ENCODE assay signal across 8 cellular contexts in the genomic region with DNA sequence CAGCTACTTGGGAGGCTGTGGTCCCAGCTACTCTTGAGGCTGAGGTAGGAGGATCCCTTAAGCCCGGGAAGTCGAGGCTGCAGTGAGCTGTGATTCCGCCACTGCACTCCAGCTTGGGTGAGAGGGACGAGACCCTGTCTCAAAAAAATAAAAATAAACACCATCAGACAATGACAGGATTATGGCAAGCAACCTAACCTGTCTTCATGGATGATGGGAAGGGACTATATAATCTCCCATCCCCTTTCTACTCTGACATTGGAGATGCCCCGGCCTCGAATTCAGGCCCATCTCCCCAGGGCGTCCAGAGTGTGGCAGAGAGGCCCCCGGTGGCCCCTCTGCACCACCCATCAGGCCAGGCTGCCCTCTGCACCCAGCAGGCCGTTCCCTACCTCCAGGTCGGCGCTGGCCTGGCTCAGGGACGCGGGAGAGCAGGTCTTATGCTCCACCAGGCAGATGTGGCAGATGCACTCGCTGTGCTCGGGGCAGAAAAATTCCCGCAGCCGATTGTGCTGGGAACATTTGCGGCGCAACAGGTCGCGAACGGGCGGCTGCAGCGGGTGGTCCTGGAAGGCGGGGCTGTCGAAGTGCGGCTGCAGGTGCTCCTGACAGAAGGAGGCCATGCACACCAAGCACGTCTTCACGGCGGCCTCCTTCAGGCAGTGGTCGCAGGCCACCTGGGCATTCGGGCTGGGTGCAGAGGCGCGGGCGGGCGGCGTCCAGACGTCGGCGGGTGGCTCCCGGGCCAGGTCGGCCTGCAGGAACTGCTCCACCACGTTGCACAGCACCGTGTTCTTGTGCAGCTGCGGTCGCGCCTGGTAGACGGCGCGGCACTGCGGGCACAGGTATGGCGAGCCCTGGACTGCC. TPM values are rescaled to one million over a fixed set of nuclear protein-coding genes. Genes with fewer than 3 reads are reported as not detected.
DNase-seq lines count a peak whose midpoint lies in the region; ATAC-seq and TF ChIP-seq lines count a peak whose summit lies in the region.

No MANE protein-coding gene starts in this region.

- H2AFZ ChIP-seq in hepatocyte: peak overlapping the region; percentile 81

- peak overlapping the region; percentile 96 for H3K27ac Mint-ChIP-seq in activated naive CD8-positive, alpha-beta T cell treated with anti-CD3 and anti-CD28 coated beads, Interleukin-2, amount 10 ng/mL, durations not matched to agents 7 days and 5 days

- H3K27ac ChIP-seq in hepatocyte (peak overlapping the region; percentile 94), skeletal muscle tissue (ENCODE audit: low read depth, low read length) (peak overlapping the region; percentile 88)

- H3K9me2 ChIP-seq in hepatocyte (replicated peaks; ENCODE audit: insufficient read depth): no peaks in the 10 kb centered on the region

- H3K9me3 ChIP-seq in HAP-1 (no peaks in the 10 kb centered on the region), hepatocyte (ENCODE audit: low read depth) (no peaks in the 10 kb centered on the region), skeletal muscle tissue (ENCODE audit: control insufficient read depth in 3 of 3, low read length in 3 of 3) (no peaks in the 10 kb centered on the region)

- H3K4me3 Mint-ChIP-seq in activated naive CD8-positive, alpha-beta T cell treated with anti-CD3 and anti-CD28 coated beads, Interleukin-2, amount 10 ng/mL, durations not matched to agents 7 days and 5 days: peak overlapping the region; percentile 88

- peak; percentile 55 for ATAC-seq in activated naive CD8-positive, alpha-beta T cell treated with anti-CD3 and anti-CD28 coated beads, Interleukin-2, amount 10 ng/mL, durations not matched to agents 7 days and 5 days (ENCODE audit: low read depth)

- peaks cover 40% of the 10 kb centered on the region for H3K4me1 Mint-ChIP-seq in activated naive CD8-positive, alpha-beta T cell treated with anti-CD3 and anti-CD28 coated beads, Interleukin-2, amount 10 ng/mL, durations not matched to agents 7 days and 5 days

- no peaks in the 10 kb centered on the region for H3K27me3 ChIP-seq in HAP-1 (ENCODE audit: low read depth)
- no peaks in the 10 kb centered on the region for H3K27me3 ChIP-seq in hepatocyte
- no peaks in the 10 kb centered on the region for H3K27me3 ChIP-seq in skeletal muscle tissue (ENCODE audit: control insufficient read depth in 3 of 3, insufficient read depth in 3 of 3, low read length in 3 of 3)

- in situ Hi-C loops in HAP-1 (cut with MboI; ENCODE audit: low sequenced_read_pairs): no loop called here

- WGBS in hepatocyte (ENCODE audit: low lambda C conversion rate, missing lambda C conversion rate): 14% methylated on average over 52 of the region's 52 CpGs

- peaks cover 46% of the 10 kb centered on the region for H3K79me2 ChIP-seq in hepatocyte

- peaks cover 43% of the 10 kb centered on the region for H3K36me3 Mint-ChIP-seq in activated naive CD8-positive, alpha-beta T cell treated with anti-CD3 and anti-CD28 coated beads, Interleukin-2, amount 10 ng/mL, durations not matched to agents 7 days and 5 days

- H3K4me1 ChIP-seq in HAP-1 (peaks cover 10% of the 10 kb centered on the region), hepatocyte (ENCODE audit: insufficient read depth) (peaks cover 21% of the 10 kb centered on the region), skeletal muscle tissue (ENCODE audit: control insufficient read depth in 3 of 3, insufficient read depth in 3 of 3, low read length in 3 of 3) (peaks cover 53 to 65% (median 55%) of the 10 kb centered on the region in 3 donors)

- H3K9ac ChIP-seq in skeletal muscle tissue (ENCODE audit: low read depth in 1 of 3, low read length in 3 of 3): peak overlapping the region; percentile 91 to 98 (median 93)

- peaks cover 4% of the 10 kb centered on the region for H4K20me1 ChIP-seq in hepatocyte (ENCODE audit: insufficient read depth, poor library complexity, severe bottlenecking)

- no peaks in the 10 kb centered on the region for H3K27me3 Mint-ChIP-seq in activated naive CD8-positive, alpha-beta T cell treated with anti-CD3 and anti-CD28 coated beads, Interleukin-2, amount 10 ng/mL, durations not matched to agents 7 days and 5 days

- H3K36me3 ChIP-seq in HAP-1 (replicated peaks) (peaks cover 30% of the 10 kb centered on the region), hepatocyte (replicated peaks; ENCODE audit: insufficient read depth, low read depth) (no peaks in the 10 kb centered on the region), skeletal muscle tissue (ENCODE audit: control insufficient read depth in 3 of 3, insufficient read depth in 3 of 3, low read length in 3 of 3) (peaks cover 5 to 9% (median 6%) of the 10 kb centered on the region in 3 donors)

- H3K4me3 ChIP-seq in HAP-1: peak overlapping the region; percentile 70
- peak overlapping the region; percentile 69 for H3K4me3 ChIP-seq in hepatocyte
- peak overlapping the region; percentile 88 to 99 (median 99) for H3K4me3 ChIP-seq in skeletal muscle tissue (ENCODE audit: low read length in 3 of 3)

- H3K9me3 Mint-ChIP-seq in activated naive CD8-positive, alpha-beta T cell treated with anti-CD3 and anti-CD28 coated beads, Interleukin-2, amount 10 ng/mL, durations not matched to agents 7 days and 5 days: peaks cover 6% of the 10 kb centered on the region

- DNase-seq in NCI-H524 (lab: John Stamatoyannopoulos, UW) (peak; percentile 48 to 60), NCI-H524 treated with DMSO at 0.1 percent for 48 hours (lab: John Stamatoyannopoulos, UW) (no peak), HAP-1 (ENCODE audit: low spot score in 2 of 2) (peak; percentile 5 to 54), MV-4-11 (lab: John Stamatoyannopoulos, UW) (peak; percentile 45), hepatocyte (ENCODE audit: low spot score) (peak; percentile 27), NCI-H774 (lab: John Stamatoyannopoulos, UW) (no peak)
- DNase-seq in activated naive CD8-positive, alpha-beta T cell treated with anti-CD3 and anti-CD28 coated beads, Interleukin-2, amount 10 ng/mL, durations not matched to agents 7 days and 5 days: no peak

- no peak for TF ChIP-seq CTCF in hepatocyte (IDR thresholded peaks at IDR 0.05; ENCODE audit: poor library complexity)

- H3K4me2 ChIP-seq in hepatocyte: peak overlapping the region; percentile 94

- POLR2A ChIA-PET in activated naive CD8-positive, alpha-beta T cell treated with anti-CD3 and anti-CD28 coated beads, Interleukin-2, amount 10 ng/mL, durations not matched to agents 7 days and 5 days (lab: Charles Lee): interaction anchor here (1.0 to 2.3 kb wide), 10 partner anchors 8 to 173 kb away, joined by 3 to 18 read pairs (median 10); a partner anchor contains a TSS

RNA-seq across cellular contexts. Expression of a gene that starts 0.6 kb away (rescaled TPM):
- total RNA-seq in activated naive CD8-positive, alpha-beta T cell treated with anti-CD3 and anti-CD28 coated beads, Interleukin-2, amount 10 ng/mL, durations not matched to agents 7 days and 5 days: 100 to 1,000 TPM; 139 to 141 TPM
- total RNA-seq in hepatocyte: 24.6 and 26.3 TPM in 2 replicates
- 9.1 and 11.4 TPM in 2 replicates for polyA plus RNA-seq in hepatocyte
- total RNA-seq in skeletal muscle tissue: 7.8 TPM

RNA-seq across cellular contexts. Expression of a gene that starts 47.6 kb away (rescaled TPM):
- total RNA-seq in activated naive CD8-positive, alpha-beta T cell treated with anti-CD3 and anti-CD28 coated beads, Interleukin-2, amount 10 ng/mL, durations not matched to agents 7 days and 5 days: 10 to 100 TPM; 16.4 TPM
- total RNA-seq in hepatocyte: 19.8 and 21.0 TPM in 2 replicates
- polyA plus RNA-seq in hepatocyte: 12.9 and 18.4 TPM in 2 replicates
- total RNA-seq in skeletal muscle tissue: 14.6 TPM

Comparison
In these comparisons a context has a peak if more than half of its experiments do, and no peak if none do; other contexts are left out.
1. DNase-seq: peak in NCI-H524 (2 of 2), HAP-1 (2 of 2), MV-4-11 (single experiment) and hepatocyte (single experiment); none in NCI-H524 treated with DMSO at 0.1 percent for 48 hours (single experiment), activated naive CD8-positive, alpha-beta T cell treated with anti-CD3 and anti-CD28 coated beads, Interleukin-2, amount 10 ng/mL, durations not matched to agents 7 days and 5 days (single experiment) and NCI-H774 (single experiment).
2. Peak in every context shown above with its lines, with median percentiles within 50 percentile points of each other: H3K4me3 ChIP-seq.